ENCODE assay signal across 8 cellular contexts in genomic region chr16:74605332-74605731, GRCh38. TPM values are rescaled to one million over a fixed set of nuclear protein-coding genes. Genes with fewer than 3 reads are reported as not detected.
A peak's percentile ranks its signal among the peaks of the same experiment; 100 is the strongest.
DNase-seq lines count a peak whose midpoint lies in the region; ATAC-seq and TF ChIP-seq lines count a peak whose summit lies in the region.

No MANE protein-coding gene starts in this region.

- H3K4me3 ChIP-seq in GM08714 (ENCODE audit: low read length) = peak overlapping the region; percentile 93; the same call in 1 of the 2 replicates
- H3K4me3 ChIP-seq in SJCRH30 = peak overlapping the region; percentile 92
- H3K4me3 ChIP-seq in esophagus squamous epithelium = peak overlapping the region in 3 of 4 donors; percentile 80 to 93 (median 83)

- H3K36me3 ChIP-seq in SJCRH30 (no peaks in the 10 kb centered on the region), esophagus squamous epithelium (no peaks in the 10 kb centered on the region)

- H3K9me3 ChIP-seq in SJCRH30 (replicated peaks) (no peaks in the 10 kb centered on the region), esophagus squamous epithelium (no peaks in the 10 kb centered on the region)

- no peak for ATAC-seq in HG02623 (IDR thresholded peaks at IDR 0.05; ENCODE audit: unreplicated experiment)

- H3K4me1 ChIP-seq in SJCRH30 (peaks cover 3% of the 10 kb centered on the region; the same call in 1 of the 2 replicates), esophagus squamous epithelium (peaks cover 11 to 68% (median 32%) of the 10 kb centered on the region in 3 donors)

- peak overlapping the region; percentile 83 for H3K4me3 Mint-ChIP-seq in progenitor cell of endocrine pancreas (ENCODE audit: low read depth)

- H3K27ac ChIP-seq in SJCRH30 (no peak overlapping the region), esophagus squamous epithelium (peak overlapping the region in 3 of 4 donors; percentile 2 to 96 (median 95))

- no peaks in the 10 kb centered on the region for H3K36me3 Mint-ChIP-seq in progenitor cell of endocrine pancreas (ENCODE audit: insufficient read depth)

- H3K27me3 ChIP-seq in SJCRH30 (no peaks in the 10 kb centered on the region), esophagus squamous epithelium (no peaks in the 10 kb centered on the region)

- TF ChIP-seq CTCF in esophagus squamous epithelium (IDR thresholded peaks at IDR 0.05) = no peak
- TF ChIP-seq CTCF in progenitor cell of endocrine pancreas (IDR thresholded peaks at IDR 0.05; ENCODE audit: unreplicated experiment) = no peak

- no peak for TF ChIP-seq POLR2A in esophagus squamous epithelium (IDR thresholded peaks at IDR 0.05)

- no peaks in the 10 kb centered on the region for H3K27me3 Mint-ChIP-seq in progenitor cell of endocrine pancreas

- no peaks in the 10 kb centered on the region for H3K9me3 Mint-ChIP-seq in progenitor cell of endocrine pancreas (ENCODE audit: low read depth)

- WGBS in esophagus squamous epithelium, 2 donors = 34 to 35% methylated on average over 6 of the region's 6 CpGs

- DNase-seq in SJCRH30 (no peak), esophagus squamous epithelium (lab: John Stamatoyannopoulos, UW) (no peak), progenitor cell of endocrine pancreas (ENCODE audit: low spot score, unreplicated experiment) (no peak), occipital lobe (lab: John Stamatoyannopoulos, UW) (no peak), UCSD-AML1 (lab: John Stamatoyannopoulos, UW; ENCODE audit: unreplicated experiment) (no peak), NOMO-1 treated with dmso at 0.1 percent for 144 hours (lab: John Stamatoyannopoulos, UW; ENCODE audit: unreplicated experiment) (no peak)

- H3K27ac Mint-ChIP-seq in progenitor cell of endocrine pancreas = peak overlapping the region; percentile 96

- intact Hi-C loops in esophagus squamous epithelium (cut with DNase I) = no loop called here

- H3K4me1 Mint-ChIP-seq in progenitor cell of endocrine pancreas (ENCODE audit: low read depth) = peaks cover 35% of the 10 kb centered on the region

RNA-seq across cellular contexts. Expression of gene GLG1, which starts 1.6 kb away (rescaled TPM):
- 45.4 and 54.3 TPM in 2 replicates for total RNA-seq in SJCRH30 (2014; rRNA removed; shearing (Covaris generic))
- total RNA-seq in esophagus squamous epithelium = 10 to 100 TPM; 59.2 to 71.9 (median 60.8) TPM
- 170 and 173 TPM in 2 replicates for total RNA-seq in progenitor cell of endocrine pancreas
- 60.4 TPM for total RNA-seq in occipital lobe
